In the genomic region with DNA sequence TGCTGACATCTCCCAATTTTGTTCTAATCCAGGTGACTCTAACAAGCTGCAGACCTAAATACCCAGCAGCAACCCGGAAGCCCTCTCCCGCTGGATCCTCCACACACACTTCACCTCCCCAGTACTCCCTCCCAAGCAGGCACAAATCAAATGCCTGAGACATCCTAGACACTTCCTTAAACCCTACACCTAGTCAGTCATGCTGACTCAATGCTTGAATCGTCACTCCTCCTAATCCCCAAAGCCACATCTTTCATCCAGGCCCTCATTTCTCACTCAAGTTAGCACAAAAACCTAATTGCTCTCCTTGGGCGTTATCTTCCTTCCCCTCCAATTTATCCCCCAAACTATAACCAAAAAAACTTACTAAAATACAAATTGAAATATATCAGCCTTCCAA, we compare ENCODE assay signal across 25 cellular contexts. TPM values are rescaled to one million over a fixed set of nuclear protein-coding genes. Genes with fewer than 3 reads are reported as not detected.
DNase-seq lines count a peak whose midpoint lies in the region; ATAC-seq, FAIRE-seq and TF ChIP-seq lines count a peak whose summit lies in the region.
"Had no signal": no experiment of that assay in that cellular context is flagged by ENCODE, and none has a peak within 500 bp of the region (broad histone marks: within the 10 kb centered on the region; RNA-seq: fewer than 3 reads in every experiment).

No MANE protein-coding gene starts in this region.

- FAIRE-seq in H54 (lab: Jason Lieb, UNC): peak; percentile 77
- FAIRE-seq: endometrium had no signal

- TF ChIP-seq CTCF in nephron progenitor cell (IDR thresholded peaks at IDR 0.05): no peak
- no peak for TF ChIP-seq CTCF in psoas muscle (IDR thresholded peaks at IDR 0.05)
- TF ChIP-seq CTCF in SK-N-SH (IDR thresholded peaks at IDR 0.05): no peak
- TF ChIP-seq CTCF in spleen (IDR thresholded peaks at IDR 0.05 in 8 of 11, conservative IDR thresholded peaks at IDR 0.05 in 3 of 11): no peak

- no peaks in the 10 kb centered on the region for H3K9me3 Mint-ChIP-seq in central memory CD8-positive, alpha-beta T cell
- H3K9me3 Mint-ChIP-seq in nephron progenitor cell: no peaks in the 10 kb centered on the region
- H3K9me3 Mint-ChIP-seq: CD14-positive monocyte; HFFc6; immature natural killer cell; neural crest cell; stimulated activated memory B cell treated with anti-CD40 and anti-IgM and Interleukin-4, amounts not matched to agents 10 μg/mL and 1 μg/mL and 100 μg/mL, for 72 hours had no signal

- intact Hi-C loops in psoas muscle (cut with DNase I): no loop called here
- intact Hi-C loops in spleen (cut with DNase I; ENCODE audit: low total_unique reads): no loop called here

- H3K9me2 ChIP-seq in SK-N-SH: no peaks in the 10 kb centered on the region

- H3K9me3 ChIP-seq in psoas muscle (no peaks in the 10 kb centered on the region), SK-N-SH (no peaks in the 10 kb centered on the region), spleen (no peaks in the 10 kb centered on the region)
- H3K9me3 ChIP-seq: MG63, mucosa of descending colon, uterus had no signal

- H3K4me1 Mint-ChIP-seq in central memory CD8-positive, alpha-beta T cell: peaks cover 6% of the 10 kb centered on the region
- peaks cover 20% of the 10 kb centered on the region for H3K4me1 Mint-ChIP-seq in nephron progenitor cell
- H3K4me1 Mint-ChIP-seq: CD14-positive monocyte; immature natural killer cell; neural crest cell; stimulated activated memory B cell treated with anti-CD40 and anti-IgM and Interleukin-4, amounts not matched to agents 10 μg/mL and 1 μg/mL and 100 μg/mL, for 72 hours had no signal

- POLR2A ChIA-PET in SK-N-SH (lab: Yijun Ruan, JAX): no interaction called here

- no peaks in the 10 kb centered on the region for H3K27me3 ChIP-seq in psoas muscle (ENCODE audit: insufficient read depth in 3 of 3, low read length in 2 of 3)
- H3K27me3 ChIP-seq in SK-N-SH (ENCODE audit: insufficient read depth): no peaks in the 10 kb centered on the region
- H3K27me3 ChIP-seq in spleen (replicated peaks in 1 of 7): no peaks in the 10 kb centered on the region
- H3K27me3 ChIP-seq: MG63, uterus had no signal

- H3K79me2 ChIP-seq in SK-N-SH (ENCODE audit: insufficient read depth): peaks cover 1% of the 10 kb centered on the region; the same call in 1 of the 2 replicates

- TF ChIP-seq POLR2A in H54 (IDR thresholded peaks at IDR 0.05; ENCODE audit: low read depth, low read length): no peak
- TF ChIP-seq POLR2A in spleen (IDR thresholded peaks at IDR 0.05): no peak

- H3K36me3 ChIP-seq in psoas muscle (ENCODE audit: insufficient read depth in 1 of 2, low read depth in 1 of 2): peaks cover 0 to 42% of the 10 kb centered on the region in 2 donors
- H3K36me3 ChIP-seq in SK-N-SH (replicated peaks in 1 of 2; ENCODE audit: control insufficient read depth in 1 of 2, insufficient read depth in 2 of 2, low read length in 1 of 2): peaks cover 8 to 16% of the 10 kb centered on the region in 2 experiments
- H3K36me3 ChIP-seq in spleen: peaks cover 0 to 74% (median 33%) of the 10 kb centered on the region in 6 donors
- H3K36me3 ChIP-seq: MG63, uterus had no signal

- H3K4me1 ChIP-seq in psoas muscle (no peaks in the 10 kb centered on the region), SK-N-SH (ENCODE audit: control insufficient read depth in 1 of 2, insufficient read depth in 2 of 2, low read depth in 1 of 2, low read length in 1 of 2) (no peaks in the 10 kb centered on the region; a peak in 1 of 4 replicates), spleen (no peaks in the 10 kb centered on the region)
- H3K4me1 ChIP-seq: uterus had no signal

- H3K27ac ChIP-seq in psoas muscle (no peak overlapping the region), SK-N-SH (ENCODE audit: low read depth in 2 of 2, low read length in 1 of 2) (no peak overlapping the region), spleen (no peak overlapping the region)
- H3K27ac ChIP-seq: uterus had no signal

- ATAC-seq in central memory CD8-positive, alpha-beta T cell (replicated peaks; ENCODE audit: extremely low read depth, poor library complexity, severe bottlenecking): no peak
- no peak for ATAC-seq in psoas muscle
- no peak for ATAC-seq in HG03571 (IDR thresholded peaks at IDR 0.05; ENCODE audit: unreplicated experiment)
- ATAC-seq: mucosa of descending colon; stimulated activated memory B cell treated with anti-CD40 and anti-IgM and Interleukin-4, amounts not matched to agents 10 μg/mL and 1 μg/mL and 100 μg/mL, for 72 hours had no signal

- no peaks in the 10 kb centered on the region for H4K20me1 ChIP-seq in SK-N-SH (ENCODE audit: insufficient read depth)

- WGBS in psoas muscle, 3 donors: 59 to 81% (median 68%) methylated on average over 3 to 4 of the region's 4 CpGs
- WGBS in SK-N-SH (ENCODE audit: low lambda C conversion rate): 97% methylated on average over 3 of the region's 4 CpGs
- 66 to 92% (median 71%) methylated on average over 3 to 4 of the region's 4 CpGs for WGBS in spleen, 5 donors

- CTCF ChIA-PET in SK-N-SH (lab: Yijun Ruan, JAX): interaction anchor here (1.3 to 2.1 kb wide), 7 partner anchors 10 to 61 kb away, joined by 3 to 13 read pairs (median 5); no protein-coding TSS in a partner anchor

- no peak for TF ChIP-seq RAD21 in SK-N-SH (IDR thresholded peaks at IDR 0.05; ENCODE audit: low read length)

- no peak overlapping the region for H3K9ac ChIP-seq in SK-N-SH

- DNase-seq in H54 (ENCODE audit: insufficient read length, low spot score): no peak
- DNase-seq in NCI-H226: peak; percentile 39
- no peak for DNase-seq in central memory CD8-positive, alpha-beta T cell (ENCODE audit: low spot score in 2 of 2)
- no peak for DNase-seq in nephron progenitor cell
- DNase-seq in psoas muscle: no peak
- no peak for DNase-seq in SK-N-SH
- no peak for DNase-seq in spleen
- DNase-seq: activated naive CD4-positive, alpha-beta T cell; activated T-cell treated with anti-CD3 and anti-CD28 coated beads, Interleukin-2, amount 50 U/mL, for 1 hour; amygdala; cortex of kidney; HFFc6; immature natural killer cell; MG63; mucosa of descending colon; NCI-H1436; NCI-H510A treated with DMSO at 0.1 percent for 48 hours; posterior cingulate gyrus; stimulated activated CD4-positive, alpha-beta T cell treated with anti-CD3 and anti-CD28 coated beads, Interleukin-1b, Interleukin-23, amount 100 ng/mL, for 48 hours; uterus had no signal

- no peak for TF ChIP-seq EP300 in SK-N-SH (IDR thresholded peaks at IDR 0.05; ENCODE audit: borderline replicate concordance in 1 of 2, low read depth in 1 of 2, low read length in 1 of 2)

- H3F3A ChIP-seq in SK-N-SH (replicated peaks; ENCODE audit: insufficient read depth): peaks cover 5% of the 10 kb centered on the region

- H2AFZ ChIP-seq in SK-N-SH (ENCODE audit: low read depth): no peak overlapping the region

- no peaks in the 10 kb centered on the region for H3K27me3 Mint-ChIP-seq in central memory CD8-positive, alpha-beta T cell
- no peaks in the 10 kb centered on the region for H3K27me3 Mint-ChIP-seq in nephron progenitor cell (ENCODE audit: low read depth, poor library complexity)
- H3K27me3 Mint-ChIP-seq: stimulated activated memory B cell treated with anti-CD40 and anti-IgM and Interleukin-4, amounts not matched to agents 10 μg/mL and 1 μg/mL and 100 μg/mL, for 72 hours had no signal

- peak overlapping the region; percentile 25 for H3K27ac Mint-ChIP-seq in central memory CD8-positive, alpha-beta T cell (ENCODE audit: low read depth)
- H3K27ac Mint-ChIP-seq in nephron progenitor cell: peak overlapping the region; percentile 1
- H3K27ac Mint-ChIP-seq: immature natural killer cell; stimulated activated memory B cell treated with anti-CD40 and anti-IgM and Interleukin-4, amounts not matched to agents 10 μg/mL and 1 μg/mL and 100 μg/mL, for 72 hours had no signal

- H3K4me2 ChIP-seq in SK-N-SH: no peak overlapping the region

- H3K4me3 Mint-ChIP-seq in central memory CD8-positive, alpha-beta T cell: no peak overlapping the region
- no peak overlapping the region for H3K4me3 Mint-ChIP-seq in nephron progenitor cell
- H3K4me3 Mint-ChIP-seq: CD14-positive monocyte; HFFc6; immature natural killer cell; neural crest cell; stimulated activated memory B cell treated with anti-CD40 and anti-IgM and Interleukin-4, amounts not matched to agents 10 μg/mL and 1 μg/mL and 100 μg/mL, for 72 hours had no signal

- no peak overlapping the region for H3K4me3 ChIP-seq in psoas muscle
- no peak overlapping the region for H3K4me3 ChIP-seq in SK-N-SH (ENCODE audit: low read depth in 2 of 2, low read length in 1 of 2)
- no peak overlapping the region for H3K4me3 ChIP-seq in spleen
- H3K4me3 ChIP-seq: MG63, mucosa of descending colon, uterus had no signal

- peaks cover 19% of the 10 kb centered on the region for H3K36me3 Mint-ChIP-seq in central memory CD8-positive, alpha-beta T cell (ENCODE audit: insufficient read depth)
- peaks cover 27% of the 10 kb centered on the region for H3K36me3 Mint-ChIP-seq in nephron progenitor cell (ENCODE audit: low read depth)

RNA-seq across cellular contexts. Expression of a gene that starts 32.7 kb away (rescaled TPM):
- total RNA-seq in psoas muscle: 100 to 1,000 TPM in 1 of 4 donors, 10 to 100 TPM in 3; 58.8 to 121 (median 81.9) TPM
- 100 to 1,000 TPM; 257 to 334 (median 299) TPM for polyA plus RNA-seq in psoas muscle
- polyA plus RNA-seq in SK-N-SH (2012; rRNA removed): 121 and 135 TPM in 2 replicates
- 189 and 192 TPM in 2 replicates for polyA plus RNA-seq in SK-N-SH (2012; cell fraction: cytosol; rRNA removed)
- polyA plus RNA-seq in SK-N-SH (2012; cell fraction: nucleus; rRNA removed): 30.0 and 38.6 TPM in 2 replicates
- 10 to 100 TPM; 28.6 to 72.2 (median 41.3) TPM for total RNA-seq in spleen
- polyA plus RNA-seq in spleen: 100 to 1,000 TPM in 1 of 3 donors, 10 to 100 TPM in 2; 66.7 to 104 (median 77.0) TPM

RNA-seq across cellular contexts. Expression of a gene that starts 33.0 kb away (rescaled TPM):
- 1 to 10 TPM; 2.9 to 8.4 (median 7.9) TPM for total RNA-seq in psoas muscle
- 10 to 100 TPM in 1 of 3 donors, 1 to 10 TPM in 2; 3.8 to 20.6 (median 4.5) TPM for polyA plus RNA-seq in psoas muscle
- 13.9 and 35.3 TPM in 2 replicates for polyA plus RNA-seq in SK-N-SH (2012; rRNA removed)
- 27.0 and 56.3 TPM in 2 replicates for polyA plus RNA-seq in SK-N-SH (2012; cell fraction: cytosol; rRNA removed)
- polyA plus RNA-seq in SK-N-SH (2012; cell fraction: nucleus; rRNA removed): 8.4 and 12.8 TPM in 2 replicates
- 10 to 100 TPM in 2 of 7 donors, 1 to 10 TPM in 5; 4.6 to 12.7 (median 6.7) TPM for total RNA-seq in spleen
- polyA plus RNA-seq in spleen: 1 to 10 TPM; 2.2 to 6.1 (median 5.8) TPM
